ENCODE assay signal across 16 cellular contexts in the genomic region with DNA sequence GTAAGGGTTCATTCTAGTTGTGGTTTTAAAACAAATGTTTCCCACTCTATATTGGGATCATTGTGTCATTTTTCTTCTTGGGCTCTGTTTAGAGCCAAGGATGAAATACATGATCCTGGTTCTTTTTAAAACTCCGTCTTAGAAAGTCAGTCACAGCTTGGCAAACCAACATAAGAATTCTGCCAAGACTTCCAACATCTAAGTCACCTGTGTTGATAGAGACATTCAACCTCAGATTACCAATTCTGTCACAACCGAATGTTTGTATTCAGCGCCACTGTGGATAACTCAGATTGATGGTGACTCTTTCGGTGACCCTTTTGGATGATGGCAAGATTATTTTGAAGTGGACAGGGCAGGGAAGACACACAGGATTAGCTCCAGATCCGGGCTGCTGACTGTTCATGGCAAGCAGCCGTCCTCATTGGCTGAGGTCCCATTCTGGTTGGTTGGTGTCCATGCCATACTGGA.
DNase-seq lines count a peak whose midpoint lies in the region; ATAC-seq and TF ChIP-seq lines count a peak whose summit lies in the region.
"Had no signal": no experiment of that assay in that cellular context is flagged by ENCODE, and none has a peak within 500 bp of the region (broad histone marks: within the 10 kb centered on the region; RNA-seq: fewer than 3 reads in every experiment).

No MANE protein-coding gene starts in this region.

- no peaks in the 10 kb centered on the region for H3K9me2 ChIP-seq in PC-3 (replicated peaks; ENCODE audit: low read length)

- H3K9ac ChIP-seq in PC-3 (ENCODE audit: low read length) (peak overlapping the region; percentile 86; the same call in 1 of the 2 replicates), mucosa of rectum (ENCODE audit: low read depth in 1 of 2, low read length in 2 of 2) (peak overlapping the region; percentile 15 to 82)

- BruUV-seq in A673 (replicated peaks; lab: Mats Ljungman, UMichigan) (no TSS peak), PC-3 (replicated peaks; lab: Mats Ljungman, UMichigan) (TSS peak; percentile 26)

- H3K27ac ChIP-seq in A673 (ENCODE audit: low read depth, low read length, poor library complexity, severe bottlenecking): peak overlapping the region; percentile 88
- H3K27ac ChIP-seq in PC-3 (ENCODE audit: low read length): peak overlapping the region; percentile 32
- H3K27ac ChIP-seq in mucosa of rectum (ENCODE audit: low read depth in 2 of 2, low read length in 2 of 2): peak overlapping the region; percentile 92 to 96
- H3K27ac ChIP-seq: cardiac muscle cell had no signal

- H3K36me3 ChIP-seq in A673 (ENCODE audit: insufficient read depth, low read length, poor library complexity, severe bottlenecking) (peaks cover 23% of the 10 kb centered on the region), PC-3 (ENCODE audit: low read depth, low read length) (peaks cover 2% of the 10 kb centered on the region), mucosa of rectum (ENCODE audit: control insufficient read depth in 2 of 2, insufficient read depth in 2 of 2, low read length in 2 of 2) (peaks cover 1 to 2% of the 10 kb centered on the region in 2 donors)
- H3K36me3 ChIP-seq: cardiac muscle cell had no signal

- POLR2A ChIA-PET in A673 (lab: Charles Lee; ENCODE audit: low non-redundant PET) (no interaction called here), PC-3 (lab: Charles Lee; ENCODE audit: unreplicated experiment) (interaction anchor here (1.1 kb wide), 1 partner anchor 13 kb away, joined by 6 read pairs; no protein-coding TSS in a partner anchor)

- CTCF ChIA-PET in A673 (lab: Charles Lee) (no interaction called here), PC-3 (lab: Charles Lee) (no interaction called here)
- CTCF ChIA-PET in activated naive CD4-positive, alpha-beta T cell treated with anti-CD3 and anti-CD28 coated beads, Interleukin-2, amount 10 ng/mL, durations not matched to agents 7 days and 5 days (lab: Charles Lee): no interaction called here

- no peak for DNase-seq in A673 (ENCODE audit: low spot score)
- peak; percentile 50 for DNase-seq in PC-3
- no peak for DNase-seq in epithelial cell of esophagus (ENCODE audit: low read depth)
- no peak for DNase-seq in activated naive CD4-positive, alpha-beta T cell treated with anti-CD3 and anti-CD28 coated beads, Interleukin-2, amount 10 ng/mL, durations not matched to agents 7 days and 5 days
- DNase-seq in NCI-H187 treated with DMSO at 0.1 percent for 48 hours (lab: John Stamatoyannopoulos, UW): no peak
- DNase-seq in activated T-cell treated with anti-CD3 and anti-CD28 coated beads, Interleukin-2, amount 50 U/mL, for 1 hour: no peak
- no peak for DNase-seq in GM20000 (ENCODE audit: low spot score)
- DNase-seq: activated CD4-positive, alpha-beta T cell treated with anti-CD3 and anti-CD28 coated beads for 48 hours; immature natural killer cell; NCI-H1694 treated with DMSO at 0.1 percent for 48 hours; NK-92 treated with Interleukin-12 subunit alpha and Interleukin-12 subunit beta, amount 100 ng/mL, for 24 hours had no signal

- no peak for TF ChIP-seq CTCF in A673 (conservative IDR thresholded peaks at IDR 0.05; ENCODE audit: low read depth, low read length)
- TF ChIP-seq CTCF in PC-3 (conservative IDR thresholded peaks at IDR 0.05; ENCODE audit: low read depth, low read length): no peak
- no peak for TF ChIP-seq CTCF in epithelial cell of esophagus (IDR thresholded peaks at IDR 0.05; ENCODE audit: insufficient read depth, low read depth, low read length, missing control alignments)
- no peak for TF ChIP-seq CTCF in GM20000 (IDR thresholded peaks at IDR 0.05; ENCODE audit: extremely low read depth, missing control alignments)

- peaks cover 28% of the 10 kb centered on the region for H3K4me1 Mint-ChIP-seq in activated naive CD4-positive, alpha-beta T cell treated with anti-CD3 and anti-CD28 coated beads, Interleukin-2, amount 10 ng/mL, durations not matched to agents 7 days and 5 days
- H3K4me1 Mint-ChIP-seq: neural crest cell had no signal

- H3K4me3 ChIP-seq in A673 (ENCODE audit: low read depth, low read length, poor library complexity, severe bottlenecking): peak overlapping the region; percentile 46
- peak overlapping the region; percentile 84 for H3K4me3 ChIP-seq in PC-3 (ENCODE audit: low read length)
- peak overlapping the region; percentile 53 for H3K4me3 ChIP-seq in epithelial cell of esophagus (ENCODE audit: low read length)
- H3K4me3 ChIP-seq in mucosa of rectum (ENCODE audit: low read length in 2 of 2): peak overlapping the region; percentile 77 to 81
- H3K4me3 ChIP-seq: cardiac muscle cell had no signal

- H2AFZ ChIP-seq in PC-3 (ENCODE audit: low read length): no peak overlapping the region

- no peaks in the 10 kb centered on the region for H3K36me3 Mint-ChIP-seq in activated naive CD4-positive, alpha-beta T cell treated with anti-CD3 and anti-CD28 coated beads, Interleukin-2, amount 10 ng/mL, durations not matched to agents 7 days and 5 days
- H3K36me3 Mint-ChIP-seq: immature natural killer cell had no signal

- H3K4me1 ChIP-seq in A673 (ENCODE audit: insufficient read depth, low read length, poor library complexity, severe bottlenecking): peaks cover 53% of the 10 kb centered on the region
- peaks cover 56% of the 10 kb centered on the region for H3K4me1 ChIP-seq in PC-3 (ENCODE audit: insufficient read depth, low read length)
- peaks cover 33 to 41% of the 10 kb centered on the region in 2 donors for H3K4me1 ChIP-seq in mucosa of rectum (ENCODE audit: control insufficient read depth in 2 of 2, insufficient read depth in 2 of 2, low read length in 2 of 2)

- peak overlapping the region; percentile 87 for H3K4me2 ChIP-seq in PC-3 (ENCODE audit: low read length)

- no peaks in the 10 kb centered on the region for H3K27me3 ChIP-seq in A673 (replicated peaks; ENCODE audit: insufficient read depth, low read depth, low read length, poor library complexity)
- H3K27me3 ChIP-seq in PC-3 (ENCODE audit: low read length): no peaks in the 10 kb centered on the region
- no peaks in the 10 kb centered on the region for H3K27me3 ChIP-seq in mucosa of rectum (ENCODE audit: control insufficient read depth in 2 of 2, insufficient read depth in 2 of 2, low read length in 2 of 2)
- H3K27me3 ChIP-seq: cardiac muscle cell had no signal

- peaks cover 6% of the 10 kb centered on the region for H3K27me3 Mint-ChIP-seq in activated naive CD4-positive, alpha-beta T cell treated with anti-CD3 and anti-CD28 coated beads, Interleukin-2, amount 10 ng/mL, durations not matched to agents 7 days and 5 days

- H3K79me2 ChIP-seq in PC-3 (ENCODE audit: low read length): peaks cover 59% of the 10 kb centered on the region

- no peak overlapping the region for H3K4me3 Mint-ChIP-seq in activated naive CD4-positive, alpha-beta T cell treated with anti-CD3 and anti-CD28 coated beads, Interleukin-2, amount 10 ng/mL, durations not matched to agents 7 days and 5 days
- H3K4me3 Mint-ChIP-seq: activated T-helper 17 cell treated with anti-CD3 and anti-CD28 coated beads, Interleukin-2, amount 50 U/mL, for 72 hours; immature natural killer cell; neural crest cell had no signal

- ATAC-seq in PC-3: no peak
- ATAC-seq: activated T-helper 17 cell treated with anti-CD3 and anti-CD28 coated beads, Interleukin-2, amount 50 U/mL, for 72 hours; esophagus mucosa had no signal

- intact Hi-C loops in A673 (cut with micrococcal nuclease; ENCODE audit: unreplicated experiment) (loop anchor here (5.0 kb wide), 1 partner anchor 34 kb away; no protein-coding TSS in a partner anchor), PC-3 (cut with micrococcal nuclease) (no loop called here)

- no peaks in the 10 kb centered on the region for H3K9me3 Mint-ChIP-seq in activated naive CD4-positive, alpha-beta T cell treated with anti-CD3 and anti-CD28 coated beads, Interleukin-2, amount 10 ng/mL, durations not matched to agents 7 days and 5 days

- H3K27ac Mint-ChIP-seq in activated naive CD4-positive, alpha-beta T cell treated with anti-CD3 and anti-CD28 coated beads, Interleukin-2, amount 10 ng/mL, durations not matched to agents 7 days and 5 days: no peak overlapping the region
- H3K27ac Mint-ChIP-seq: activated T-helper 17 cell treated with anti-CD3 and anti-CD28 coated beads, Interleukin-2, amount 50 U/mL, for 72 hours; immature natural killer cell had no signal

- H3K9me3 ChIP-seq in A673 (ENCODE audit: low read depth, low read length, poor library complexity, severe bottlenecking) (no peaks in the 10 kb centered on the region), PC-3 (ENCODE audit: low read length) (no peaks in the 10 kb centered on the region), mucosa of rectum (ENCODE audit: control insufficient read depth in 2 of 2, low read length in 2 of 2) (no peaks in the 10 kb centered on the region)

- H4K20me1 ChIP-seq in PC-3 (ENCODE audit: low read length): peaks cover 30% of the 10 kb centered on the region

- no peaks in the 10 kb centered on the region for H3F3A ChIP-seq in PC-3 (ENCODE audit: low read length, unreplicated experiment)

Comparison
In these comparisons a context has a peak if more than half of its experiments do, and no peak if none do; other contexts are left out.
1. H3K27ac ChIP-seq: peak in every context shown above with its lines; median percentile 94 in mucosa of rectum; 88 in A673; 32 in PC-3.